In genomic region chr9:99666571-99666970, GRCh38 we compare ENCODE assay signal across 25 cellular contexts.
DNase-seq lines count a peak whose midpoint lies in the region; ATAC-seq and TF ChIP-seq lines count a peak whose summit lies in the region.
"Had no signal": no experiment of that assay in that cellular context is flagged by ENCODE, and none has a peak within 500 bp of the region (broad histone marks: within the 10 kb centered on the region; RNA-seq: fewer than 3 reads in every experiment).

No MANE protein-coding gene starts in this region.

- H3K4me3 ChIP-seq in KMS-11 (IDR thresholded peaks at IDR 0.05; ENCODE audit: insufficient read depth, low read depth, low read length): no peak overlapping the region
- H3K4me3 ChIP-seq: tibial nerve had no signal

- TF ChIP-seq CTCF in KMS-11 (conservative IDR thresholded peaks at IDR 0.05; ENCODE audit: low read depth, low read length): no peak

- no peak overlapping the region for H3K9ac ChIP-seq in KMS-11

- H3K4me3 Mint-ChIP-seq in activated CD4-positive, alpha-beta T cell treated with anti-CD3 and anti-CD28 coated beads, Interleukin-2, amount 10 ng/mL, durations not matched to agents 24 days and 14 days: no peak overlapping the region
- H3K4me3 Mint-ChIP-seq: activated naive CD8-positive, alpha-beta T cell treated with anti-CD3 and anti-CD28 coated beads, Interleukin-2, amount 10 ng/mL, durations not matched to agents 7 days and 5 days; activated T-helper 17 cell treated with anti-CD3 and anti-CD28 coated beads, Interleukin-2, amount 50 U/mL, for 72 hours; H9; neural crest cell; stimulated activated naive CD8-positive, alpha-beta T cell treated with anti-CD3 and anti-CD28 coated beads, Interleukin-15, Interleukin-2, amounts not matched to agents 100 ng/mL and 50 ng/mL, for 24 hours had no signal

- no peak overlapping the region for H2AFZ ChIP-seq in KMS-11 (ENCODE audit: low read depth)

- intact Hi-C loops in activated CD4-positive, alpha-beta T cell treated with anti-CD3 and anti-CD28 coated beads, Interleukin-2, amount 10 ng/mL, durations not matched to agents 24 days and 14 days (cut with micrococcal nuclease): no loop called here

- peak; percentile 45 for DNase-seq in activated CD4-positive, alpha-beta T cell treated with anti-CD3 and anti-CD28 coated beads, Interleukin-2, amount 10 ng/mL, durations not matched to agents 24 days and 14 days
- no peak for DNase-seq in activated CD4-positive, alpha-beta T cell treated with anti-CD3 and anti-CD28 coated beads for 1 hour
- DNase-seq in RPMI8226 (peak; percentile 57), iris pigment epithelial cell (ENCODE audit: low read depth) (peak; percentile 42), NCI-H128 (lab: John Stamatoyannopoulos, UW; ENCODE audit: unreplicated experiment) (no peak), NCI-H1694 treated with DMSO at 0.1 percent for 48 hours (lab: John Stamatoyannopoulos, UW) (no peak)
- DNase-seq: activated naive CD8-positive, alpha-beta T cell treated with anti-CD3 and anti-CD28 coated beads, Interleukin-2, amount 10 ng/mL, durations not matched to agents 7 days and 5 days; erythroblast; H9; left colon; midbrain; NCI-H187 treated with DMSO at 0.1 percent for 48 hours; NCI-H526 treated with DMSO at 0.1 percent for 48 hours; stimulated activated CD4-positive, alpha-beta T cell treated with anti-CD3 and anti-CD28 coated beads, Interleukin-2, amount 100 ng/mL, for 24 hours; T1000 had no signal

- no peaks in the 10 kb centered on the region for H4K20me1 ChIP-seq in KMS-11 (ENCODE audit: insufficient read depth)

- H3K4me2 ChIP-seq in KMS-11: peak overlapping the region; percentile 10; the same call in 1 of the 2 replicates

- H3K36me3 ChIP-seq in KMS-11 (ENCODE audit: insufficient read depth): no peaks in the 10 kb centered on the region
- H3K36me3 ChIP-seq: tibial nerve had no signal

- H3K27me3 ChIP-seq in KMS-11 (ENCODE audit: insufficient read depth, low read depth): no peaks in the 10 kb centered on the region
- H3K27me3 ChIP-seq: tibial nerve had no signal

- no peak overlapping the region for H3K27ac ChIP-seq in KMS-11
- H3K27ac ChIP-seq: tibial nerve had no signal

- no peaks in the 10 kb centered on the region for H3K79me2 ChIP-seq in KMS-11 (ENCODE audit: insufficient read depth, low read depth)

- H3K9me3 Mint-ChIP-seq in activated CD4-positive, alpha-beta T cell treated with anti-CD3 and anti-CD28 coated beads, Interleukin-2, amount 10 ng/mL, durations not matched to agents 24 days and 14 days: no peaks in the 10 kb centered on the region
- H3K9me3 Mint-ChIP-seq: activated T-helper 17 cell treated with anti-CD3 and anti-CD28 coated beads, Interleukin-2, amount 50 U/mL, for 72 hours; CD8-positive, alpha-beta memory T cell; neural crest cell; stimulated activated naive CD8-positive, alpha-beta T cell treated with anti-CD3 and anti-CD28 coated beads, Interleukin-15, Interleukin-2, amounts not matched to agents 100 ng/mL and 50 ng/mL, for 24 hours had no signal

- no peak for ATAC-seq in HG03565 (IDR thresholded peaks at IDR 0.05; ENCODE audit: unreplicated experiment)
- ATAC-seq: activated CD4-positive, CD25-positive, alpha-beta regulatory T cell treated with anti-CD3 and anti-CD28 coated beads, Interleukin-2, amount 50 U/mL, for 24 hours; activated T-helper 17 cell treated with anti-CD3 and anti-CD28 coated beads, Interleukin-2, amount 50 U/mL, for 72 hours; left colon; Panc1 had no signal

- peaks cover 4% of the 10 kb centered on the region for H3K4me1 Mint-ChIP-seq in activated CD4-positive, alpha-beta T cell treated with anti-CD3 and anti-CD28 coated beads, Interleukin-2, amount 10 ng/mL, durations not matched to agents 24 days and 14 days
- H3K4me1 Mint-ChIP-seq: neural crest cell had no signal

- peaks cover 28% of the 10 kb centered on the region for H3K27me3 Mint-ChIP-seq in activated CD4-positive, alpha-beta T cell treated with anti-CD3 and anti-CD28 coated beads, Interleukin-2, amount 10 ng/mL, durations not matched to agents 24 days and 14 days
- H3K27me3 Mint-ChIP-seq: progenitor cell of endocrine pancreas had no signal

- peaks cover 15% of the 10 kb centered on the region for H3K4me1 ChIP-seq in KMS-11 (ENCODE audit: low read depth, poor library complexity, severe bottlenecking)
- H3K4me1 ChIP-seq: tibial nerve had no signal

- H3K36me3 Mint-ChIP-seq in activated CD4-positive, alpha-beta T cell treated with anti-CD3 and anti-CD28 coated beads, Interleukin-2, amount 10 ng/mL, durations not matched to agents 24 days and 14 days (ENCODE audit: low read depth): no peaks in the 10 kb centered on the region
- H3K36me3 Mint-ChIP-seq: activated naive CD8-positive, alpha-beta T cell treated with anti-CD3 and anti-CD28 coated beads, Interleukin-2, amount 10 ng/mL, durations not matched to agents 7 days and 5 days; CD8-positive, alpha-beta memory T cell had no signal

- no peak overlapping the region for H3K27ac Mint-ChIP-seq in activated CD4-positive, alpha-beta T cell treated with anti-CD3 and anti-CD28 coated beads, Interleukin-2, amount 10 ng/mL, durations not matched to agents 24 days and 14 days
- H3K27ac Mint-ChIP-seq: activated naive CD8-positive, alpha-beta T cell treated with anti-CD3 and anti-CD28 coated beads, Interleukin-2, amount 10 ng/mL, durations not matched to agents 7 days and 5 days; activated T-helper 17 cell treated with anti-CD3 and anti-CD28 coated beads, Interleukin-2, amount 50 U/mL, for 72 hours; H9; progenitor cell of endocrine pancreas; stimulated activated naive CD8-positive, alpha-beta T cell treated with anti-CD3 and anti-CD28 coated beads, Interleukin-15, Interleukin-2, amounts not matched to agents 100 ng/mL and 50 ng/mL, for 24 hours had no signal

Comparison
In these comparisons a context has a peak if more than half of its experiments do, and no peak if none do; other contexts are left out.
1. DNase-seq: peak in activated CD4-positive, alpha-beta T cell treated with anti-CD3 and anti-CD28 coated beads, Interleukin-2, amount 10 ng/mL, durations not matched to agents 24 days and 14 days (single experiment), RPMI8226 (single experiment) and iris pigment epithelial cell (single experiment); none in activated CD4-positive, alpha-beta T cell treated with anti-CD3 and anti-CD28 coated beads for 1 hour (single experiment), NCI-H128 (single experiment) and NCI-H1694 treated with DMSO at 0.1 percent for 48 hours (single experiment).